1 cellular context compared by ENCODE assay signal in genomic region chr5:160245506-160246100, GRCh38.
TF ChIP-seq lines count a peak whose summit lies in the region.

No MANE protein-coding gene starts in this region.

TF ChIP-seq in GM23338, 12 proteins besides CTCF, POLR2A, EP300 and RAD21 (continued from another document):
- TF ChIP-seq ZNF462 (CRISPR knock-in tag; IDR thresholded peaks at IDR 0.05): no peak
- TF ChIP-seq EZH2phosphoT487 (IDR thresholded peaks at IDR 0.05; ENCODE audit: unreplicated experiment): no peak
- no peak for TF ChIP-seq REST (IDR thresholded peaks at IDR 0.05; ENCODE audit: unreplicated experiment)
- no peak for TF ChIP-seq JUNB (IDR thresholded peaks at IDR 0.05; ENCODE audit: unreplicated experiment)
- TF ChIP-seq NANOG (IDR thresholded peaks at IDR 0.05; ENCODE audit: borderline replicate concordance): no peak
- TF ChIP-seq STAT1 (IDR thresholded peaks at IDR 0.05; ENCODE audit: unreplicated experiment): no peak
- no peak for TF ChIP-seq CREB1 (CRISPR knock-in tag; IDR thresholded peaks at IDR 0.05; ENCODE audit: low read depth)
